ENCODE assay signal across 16 cellular contexts in the genomic region with DNA sequence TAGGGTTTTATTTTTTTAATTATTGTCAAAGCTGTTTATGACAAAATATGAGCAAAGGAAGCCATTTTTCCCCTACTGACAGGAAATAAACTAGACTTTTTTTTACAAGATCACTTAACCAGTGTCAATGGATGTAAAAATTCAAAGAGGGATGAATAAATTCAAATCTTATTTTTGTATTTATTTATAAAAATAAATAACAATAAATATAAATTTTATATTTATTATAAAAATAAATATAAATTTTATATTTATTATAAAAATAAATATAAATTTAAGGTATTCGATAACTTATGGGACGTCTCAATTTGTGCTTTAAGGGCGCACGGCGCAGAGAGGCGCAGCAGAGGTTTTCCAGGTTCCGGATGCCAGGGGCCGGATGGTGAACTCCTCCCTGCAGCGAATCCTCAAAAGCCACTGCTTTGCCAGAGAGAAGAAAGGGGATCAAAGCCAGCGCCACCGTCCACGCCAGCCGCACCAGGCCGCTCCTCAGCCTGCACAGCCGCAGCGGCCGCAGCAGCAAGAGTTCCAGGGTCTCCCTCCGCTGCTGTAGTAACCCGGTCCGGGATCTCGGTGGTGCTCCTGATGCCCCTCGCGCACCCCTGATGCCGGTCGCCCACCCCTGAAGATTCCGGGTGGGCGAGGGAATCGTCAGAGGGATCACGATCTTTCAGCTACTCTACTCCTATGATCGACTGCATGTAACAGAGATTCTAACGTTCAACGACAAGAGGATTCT. TPM values are rescaled to one million over a fixed set of nuclear protein-coding genes. Genes with fewer than 3 reads are reported as not detected.
A peak's percentile ranks its signal among the peaks of the same experiment; 100 is the strongest.
DNase-seq lines count a peak whose midpoint lies in the region; ATAC-seq, FAIRE-seq and TF ChIP-seq lines count a peak whose summit lies in the region.
"Had no signal": no experiment of that assay in that cellular context is flagged by ENCODE, and none has a peak within 500 bp of the region (broad histone marks: within the 10 kb centered on the region; RNA-seq: fewer than 3 reads in every experiment).

No MANE protein-coding gene starts in this region.

- no peak for TF ChIP-seq POLR2A in thyroid gland (IDR thresholded peaks at IDR 0.05)
- no peak for TF ChIP-seq POLR2A in GM12892 (IDR thresholded peaks at IDR 0.05; ENCODE audit: low read depth, low read length)

- H3K4me1 ChIP-seq in left ventricle myocardium inferior (peaks cover 9% of the 10 kb centered on the region), lower lobe of right lung (no peaks in the 10 kb centered on the region), thyroid gland (peaks cover 0 to 6% of the 10 kb centered on the region in 2 donors), left lung (peaks cover 0 to 5% of the 10 kb centered on the region in 2 donors)
- H3K4me1 ChIP-seq: foreskin keratinocyte had no signal

- no peak for ATAC-seq in Right ventricle myocardium superior (ENCODE audit: poor library complexity)
- no peak for ATAC-seq in lower lobe of right lung
- ATAC-seq in left lung: no peak
- no peak for ATAC-seq in HG03045 (IDR thresholded peaks at IDR 0.05; ENCODE audit: unreplicated experiment)
- ATAC-seq: foreskin keratinocyte, HCT116 had no signal

- no peak for DNase-seq in left ventricle myocardium inferior
- no peak for DNase-seq in Right ventricle myocardium superior
- no peak for DNase-seq in coronary artery (ENCODE audit: low spot score)
- DNase-seq in lower lobe of right lung: no peak
- DNase-seq in thyroid gland: peak; percentile 2 to 3
- DNase-seq in GM12892 (ENCODE audit: insufficient read length): no peak
- DNase-seq in left lung: no peak
- DNase-seq: activated CD8-positive, alpha-beta memory T cell treated with anti-CD3 and anti-CD28 coated beads for 24 hours; activated naive CD4-positive, alpha-beta T cell treated with anti-CD3 and anti-CD28 coated beads for 36 hours; AML-193; DND-41; foreskin keratinocyte; NCI-H1417; NCI-H510A treated with DMSO at 0.1 percent for 48 hours had no signal

- intact Hi-C loops in left ventricle myocardium inferior (cut with micrococcal nuclease): no loop called here
- intact Hi-C loops in Right ventricle myocardium superior (cut with DNase I): no loop called here
- intact Hi-C loops in lower lobe of right lung (cut with DNase I): no loop called here
- intact Hi-C loops in thyroid gland (cut with DNase I): no loop called here
- intact Hi-C loops in left lung (cut with DNase I): no loop called here

- WGBS in thyroid gland, 2 donors: 18 to 28% methylated on average over 17 to 30 of the region's 32 CpGs

- no peaks in the 10 kb centered on the region for H3K36me3 ChIP-seq in left ventricle myocardium inferior
- H3K36me3 ChIP-seq in lower lobe of right lung: no peaks in the 10 kb centered on the region
- no peaks in the 10 kb centered on the region for H3K36me3 ChIP-seq in thyroid gland
- no peaks in the 10 kb centered on the region for H3K36me3 ChIP-seq in left lung

- TF ChIP-seq CTCF in left ventricle myocardium inferior (IDR thresholded peaks at IDR 0.05; ENCODE audit: borderline replicate concordance): no peak
- no peak for TF ChIP-seq CTCF in coronary artery (IDR thresholded peaks at IDR 0.05)
- no peak for TF ChIP-seq CTCF in lower lobe of right lung (IDR thresholded peaks at IDR 0.05)
- TF ChIP-seq CTCF in thyroid gland (IDR thresholded peaks at IDR 0.05): no peak
- no peak for TF ChIP-seq CTCF in left lung (IDR thresholded peaks at IDR 0.05)

- FAIRE-seq in GM12892 (lab: Jason Lieb, UNC): no peak

- H3K4me3 ChIP-seq in left ventricle myocardium inferior: peak overlapping the region; percentile 52
- H3K4me3 ChIP-seq in coronary artery: peak overlapping the region; percentile 55
- peak overlapping the region; percentile 23 for H3K4me3 ChIP-seq in lower lobe of right lung
- peak overlapping the region in 1 of 3 donors; percentile 0 for H3K4me3 ChIP-seq in thyroid gland (replicated peaks in 1 of 3)
- no peak overlapping the region for H3K4me3 ChIP-seq in left lung

- H3K27me3 ChIP-seq in left ventricle myocardium inferior (ENCODE audit: low read depth) (peaks cover 85% of the 10 kb centered on the region), lower lobe of right lung (ENCODE audit: low read depth) (peaks cover 20% of the 10 kb centered on the region), thyroid gland (no peaks in the 10 kb centered on the region), left lung (peaks cover 0 to 53% of the 10 kb centered on the region in 2 donors)

- peaks cover 6% of the 10 kb centered on the region for H3K9me3 ChIP-seq in left ventricle myocardium inferior (replicated peaks)
- H3K9me3 ChIP-seq in lower lobe of right lung: no peaks in the 10 kb centered on the region
- H3K9me3 ChIP-seq in thyroid gland: no peaks in the 10 kb centered on the region
- no peaks in the 10 kb centered on the region for H3K9me3 ChIP-seq in left lung

- no peak overlapping the region for H3K27ac ChIP-seq in left ventricle myocardium inferior (replicated peaks)
- H3K27ac ChIP-seq in coronary artery: no peak overlapping the region
- no peak overlapping the region for H3K27ac ChIP-seq in lower lobe of right lung
- no peak overlapping the region for H3K27ac ChIP-seq in thyroid gland
- H3K27ac ChIP-seq in left lung: no peak overlapping the region
- H3K27ac ChIP-seq: foreskin keratinocyte had no signal

RNA-seq across cellular contexts. Expression of gene RLF, which starts 28.6 kb away (rescaled TPM):
- total RNA-seq in left ventricle myocardium inferior (13.2 TPM), Right ventricle myocardium superior (11.7 TPM), lower lobe of right lung (13.4 TPM), thyroid gland (10 to 100 TPM; 17.3 to 31.0 (median 21.2) TPM), left lung (10 to 100 TPM; 11.2 to 12.7 TPM)
- 17.2 TPM for polyA plus RNA-seq in GM12892 (2012; ENCODE audit: missing spikeins)

RNA-seq across cellular contexts. Expression of gene PPT1, which starts 35.5 kb away (rescaled TPM):
- total RNA-seq in left ventricle myocardium inferior: 37.7 TPM
- total RNA-seq in Right ventricle myocardium superior: 37.7 TPM
- 195 TPM for total RNA-seq in lower lobe of right lung
- 10 to 100 TPM; 58.1 to 77.7 (median 64.2) TPM for total RNA-seq in thyroid gland
- 72.1 TPM for polyA plus RNA-seq in GM12892 (2012; ENCODE audit: missing spikeins)
- total RNA-seq in left lung: 100 to 1,000 TPM; 164 to 195 TPM

Comparison
In these comparisons a context has a peak if more than half of its experiments do, and no peak if none do; other contexts are left out.
1. DNase-seq: peak in thyroid gland (2 of 2); none in left ventricle myocardium inferior (single experiment), Right ventricle myocardium superior (single experiment), coronary artery (single experiment), lower lobe of right lung (single experiment), GM12892 (single experiment) and left lung (0 of 2).
2. H3K4me3 ChIP-seq: peak in left ventricle myocardium inferior (single experiment), coronary artery (single experiment) and lower lobe of right lung (single experiment); none in left lung (0 of 2).